In the genomic region with DNA sequence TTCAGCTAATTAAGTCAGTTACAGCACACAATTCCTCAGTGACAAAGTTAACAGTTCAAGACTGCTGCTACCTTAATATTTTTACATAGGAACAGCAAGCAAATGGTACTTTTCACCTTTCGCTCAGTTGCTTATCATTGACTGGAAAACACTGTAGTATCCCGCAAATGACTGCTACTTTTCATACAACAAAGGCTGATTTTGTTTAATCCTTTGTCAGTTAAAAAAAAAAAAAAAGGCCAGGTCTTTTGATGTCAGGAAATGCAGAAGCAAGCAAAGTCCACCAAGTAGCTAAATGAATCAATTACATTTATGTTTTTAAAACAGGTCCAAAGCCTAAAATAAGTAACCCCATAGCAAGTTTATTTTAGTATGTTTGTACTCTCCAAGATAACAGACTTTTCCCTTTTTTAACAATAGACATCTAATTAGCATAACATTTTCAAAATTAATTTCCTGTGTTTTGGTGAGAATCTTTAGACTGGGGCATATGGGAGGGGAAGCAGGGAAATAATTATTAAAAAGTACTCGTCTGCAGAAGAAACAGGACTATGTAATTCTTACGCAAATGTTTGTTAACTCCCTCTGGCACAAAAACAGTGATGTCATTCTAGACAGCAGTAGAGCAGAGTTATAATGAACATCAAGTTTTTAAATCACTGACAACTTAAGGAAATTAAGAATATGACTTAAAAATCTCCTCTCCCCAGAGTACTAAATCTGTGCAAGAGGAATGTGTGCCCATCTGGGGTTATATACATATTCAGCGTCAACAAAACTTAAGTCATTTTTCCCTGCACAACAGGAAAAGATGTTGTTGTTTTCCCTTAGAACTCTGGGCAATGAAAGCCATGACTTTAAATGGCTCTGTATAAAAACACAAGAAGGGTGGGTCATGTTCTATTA, we compare ENCODE assay signal across 9 cellular contexts. TPM values are rescaled to one million over a fixed set of nuclear protein-coding genes. Genes with fewer than 3 reads are reported as not detected.
DNase-seq lines count a peak whose midpoint lies in the region; ATAC-seq, FAIRE-seq and TF ChIP-seq lines count a peak whose summit lies in the region.
"Had no signal": no experiment of that assay in that cellular context is flagged by ENCODE, and none has a peak within 500 bp of the region (broad histone marks: within the 10 kb centered on the region; RNA-seq: fewer than 3 reads in every experiment).

No MANE protein-coding gene starts in this region.

- H2AFZ ChIP-seq in endothelial cell of umbilical vein (ENCODE audit: low read depth, low read length) = no peak overlapping the region

- ATAC-seq in A549 (no peak), GM19328 (IDR thresholded peaks at IDR 0.05; ENCODE audit: unreplicated experiment) (no peak), HG03039 (IDR thresholded peaks at IDR 0.05; ENCODE audit: unreplicated experiment) (no peak), HG02798 (IDR thresholded peaks at IDR 0.05; ENCODE audit: poor library complexity, unreplicated experiment) (no peak)

- intact Hi-C loops in endothelial cell of umbilical vein (cut with micrococcal nuclease) = loop anchor here (1.0 to 2.0 kb wide), 3 partner anchors 27 to 49 kb away; no protein-coding TSS in a partner anchor

- BruUV-seq in endothelial cell of umbilical vein (replicated peaks; lab: Mats Ljungman, UMichigan) = TSS peak; percentile 63

- no peaks in the 10 kb centered on the region for H3K36me3 ChIP-seq in endothelial cell of umbilical vein (ENCODE audit: control insufficient read depth in 2 of 2, extremely low read depth in 1 of 2, insufficient read depth in 2 of 2, low read length in 2 of 2)
- H3K36me3 ChIP-seq in mucosa of stomach (ENCODE audit: control insufficient read depth, insufficient read depth, low read length) = no peaks in the 10 kb centered on the region

- TF ChIP-seq POLR2A in A549 (IDR thresholded peaks at IDR 0.05; ENCODE audit: low read length) (no peak), NB4 (IDR thresholded peaks at IDR 0.05; ENCODE audit: extremely low read depth, insufficient read length) (no peak), endothelial cell of umbilical vein (IDR thresholded peaks at IDR 0.05; ENCODE audit: low read depth, low read length) (no peak)

- WGBS in A549 (ENCODE audit: missing lambda C conversion rate) = 47% methylated on average over 5 of the region's 5 CpGs

- TF ChIP-seq EP300 in A549 (IDR thresholded peaks at IDR 0.05) = no peak

- CTCF ChIA-PET in A549 (lab: Yijun Ruan, JAX) = interaction anchor here (0.6 to 3.1 kb wide), 8 partner anchors 35 to 70 kb away, joined by 3 to 11 read pairs (median 4); a partner anchor contains a TSS
- CTCF ChIA-PET in endothelial cell of umbilical vein (lab: Charles Lee) = interaction anchor here (0.7 to 3.3 kb wide), 11 partner anchors 10 to 53 kb away, joined by 3 to 16 read pairs (median 5); a partner anchor contains a TSS

- H3K9me3 ChIP-seq in A549 = no peaks in the 10 kb centered on the region
- no peaks in the 10 kb centered on the region for H3K9me3 ChIP-seq in endothelial cell of umbilical vein (replicated peaks; ENCODE audit: control insufficient read depth, insufficient read depth, low read length)
- H3K9me3 ChIP-seq in mucosa of stomach (ENCODE audit: control insufficient read depth, low read length) = no peaks in the 10 kb centered on the region

- H3K4me1 ChIP-seq in A549 (peaks cover 69% of the 10 kb centered on the region), endothelial cell of umbilical vein (ENCODE audit: control insufficient read depth, extremely low read depth, insufficient read depth, low read length) (peaks cover 69% of the 10 kb centered on the region), mucosa of stomach (ENCODE audit: control insufficient read depth, insufficient read depth, low read length) (peaks cover 26% of the 10 kb centered on the region)

- H3K27me3 ChIP-seq in endothelial cell of umbilical vein (ENCODE audit: control insufficient read depth in 2 of 2, insufficient read depth in 2 of 2, low read length in 2 of 2) (no peaks in the 10 kb centered on the region), mucosa of stomach (ENCODE audit: control insufficient read depth, insufficient read depth, low read length) (no peaks in the 10 kb centered on the region)

- no peak for FAIRE-seq in A549 (lab: Jason Lieb, UNC)
- FAIRE-seq in endothelial cell of umbilical vein (lab: Jason Lieb, UNC) = no peak

- peak overlapping the region; percentile 68 for H3K9ac ChIP-seq in endothelial cell of umbilical vein (replicated peaks; ENCODE audit: extremely low read depth, insufficient read depth, low read length)
- H3K9ac ChIP-seq in mucosa of stomach (ENCODE audit: low read length) = peak overlapping the region; percentile 3

- POLR2A ChIA-PET in A549 (lab: Yijun Ruan, JAX) = interaction anchor here (1.3 kb wide), 1 partner anchor 53 kb away, joined by 9 read pairs; a partner anchor contains a TSS
- POLR2A ChIA-PET in endothelial cell of umbilical vein (lab: Charles Lee) = interaction anchor here (1.1 kb wide), 1 partner anchor 19 kb away, joined by 3 read pairs; no protein-coding TSS in a partner anchor

- no peak for TF ChIP-seq CTCF in A549 (IDR thresholded peaks at IDR 0.05)
- TF ChIP-seq CTCF in NB4 (IDR thresholded peaks at IDR 0.05; ENCODE audit: low read depth, low read length) = no peak
- TF ChIP-seq CTCF in endothelial cell of umbilical vein (IDR thresholded peaks at IDR 0.05; ENCODE audit: extremely low read depth in 1 of 2, insufficient read depth in 1 of 2, low read depth in 1 of 2, low read length in 2 of 2) = no peak

- H3K4me2 ChIP-seq in A549 (peak overlapping the region; percentile 68), endothelial cell of umbilical vein (ENCODE audit: insufficient read depth, low read length) (peak overlapping the region; percentile 49)

- H3K9me1 ChIP-seq in endothelial cell of umbilical vein (replicated peaks; ENCODE audit: control insufficient read depth, extremely low read depth, insufficient read depth, low read length) = no peaks in the 10 kb centered on the region

- no peak for DNase-seq in A549 (ENCODE audit: low read depth in 1 of 2, low spot score in 1 of 2)
- DNase-seq in NB4 (ENCODE audit: low read depth) = peak; percentile 27
- DNase-seq in endothelial cell of umbilical vein (ENCODE audit: low read depth, low spot score) = peak; percentile 85
- DNase-seq in NCI-H345 (lab: John Stamatoyannopoulos, UW) = no peak

- no peak for TF ChIP-seq RAD21 in A549 (conservative IDR thresholded peaks at IDR 0.05 in 1 of 2, IDR thresholded peaks at IDR 0.05 in 1 of 2)

- H4K20me1 ChIP-seq in endothelial cell of umbilical vein (replicated peaks; ENCODE audit: control insufficient read depth, extremely low read depth, insufficient read depth, low read length) = peaks cover under 1% of the 10 kb centered on the region

- H3K4me3 ChIP-seq in A549 (no peak overlapping the region), NB4 (ENCODE audit: low read depth, low read length) (no peak overlapping the region), endothelial cell of umbilical vein (replicated peaks in 1 of 3; ENCODE audit: insufficient read depth in 1 of 3, low read depth in 1 of 3, low read length in 3 of 3) (no peak overlapping the region), mucosa of stomach (ENCODE audit: low read length) (no peak overlapping the region)

- peak overlapping the region; percentile 39; a peak in 3 of 6 replicates for H3K27ac ChIP-seq in A549
- peak overlapping the region; percentile 85 for H3K27ac ChIP-seq in endothelial cell of umbilical vein (ENCODE audit: insufficient read depth, low read depth, low read length)

- H3K79me2 ChIP-seq in endothelial cell of umbilical vein (ENCODE audit: control insufficient read depth, insufficient read depth, low read length) = peaks cover 83% of the 10 kb centered on the region

- dilution Hi-C loops in endothelial cell of umbilical vein (cut with MboI; ENCODE audit: extremely low pct_ligation_motif_present, low sequenced_read_pairs) = no loop called here

TF ChIP-seq in A549, 52 proteins besides CTCF, POLR2A, EP300 and RAD21 (continues in another document):
- TF ChIP-seq MYC (IDR thresholded peaks at IDR 0.05; ENCODE audit: borderline replicate concordance, low read length) = no peak
- TF ChIP-seq ZSCAN20 (CRISPR knock-in tag; IDR thresholded peaks at IDR 0.05) = no peak
- TF ChIP-seq HDAC2 (IDR thresholded peaks at IDR 0.05) = no peak
- no peak for TF ChIP-seq JUN (IDR thresholded peaks at IDR 0.05)

TF ChIP-seq in endothelial cell of umbilical vein, 7 proteins besides CTCF, POLR2A, EP300 and RAD21:
- no peak for TF ChIP-seq FOS (IDR thresholded peaks at IDR 0.05; ENCODE audit: borderline replicate concordance, insufficient read depth, low read length)
- TF ChIP-seq JUN (IDR thresholded peaks at IDR 0.05; ENCODE audit: borderline replicate concordance, insufficient read depth, insufficient read length, low read depth) = peak; percentile 56

RNA-seq across cellular contexts. Expression of a gene that starts 9.6 kb away (rescaled TPM):
- polyA plus RNA-seq in A549 (2011; rRNA removed) = 90.4 and 97.0 TPM in 2 replicates
- polyA plus RNA-seq in A549 (2012; cell fraction: cytosol; rRNA removed) = 80.9 and 104 TPM in 2 replicates
- 51.2 and 56.7 TPM in 2 replicates for polyA plus RNA-seq in A549 (2012; cell fraction: nucleus; rRNA removed)
- 201 to 239 TPM (median 226 TPM) in 3 replicates for polyA plus RNA-seq in A549 (2017; fragmentation: RNase III; extraction: RNeasy Plus Mini Kit Qiagen cat#74134 plus additional on column Dnase treatment)
- 58.8 and 72.3 TPM in 2 replicates for polyA minus RNA-seq in A549 (2011; rRNA and poly(A)+ RNA removed)
- 107 and 108 TPM in 2 replicates for total RNA-seq in endothelial cell of umbilical vein
- polyA plus RNA-seq in endothelial cell of umbilical vein = 156 and 158 TPM in 2 replicates
- polyA plus RNA-seq in endothelial cell of umbilical vein (2011; cell fraction: cytosol; rRNA removed) = 180 and 203 TPM in 2 replicates
- polyA plus RNA-seq in endothelial cell of umbilical vein (2011; cell fraction: nucleus; rRNA removed) = 69.6 and 71.7 TPM in 2 replicates
- 141 and 266 TPM in 2 replicates for polyA plus RNA-seq in endothelial cell of umbilical vein (2012)
- polyA minus RNA-seq in endothelial cell of umbilical vein = 115 and 149 TPM in 2 replicates
- 25.7 TPM for polyA minus RNA-seq in endothelial cell of umbilical vein (2011; cell fraction: cytosol; rRNA and poly(A)+ RNA removed)
- 29.2 and 44.5 TPM in 2 replicates for polyA minus RNA-seq in endothelial cell of umbilical vein (2011; cell fraction: nucleus; rRNA and poly(A)+ RNA removed)

RNA-seq across cellular contexts. Expression of a gene that starts 53.1 kb away (rescaled TPM):
- polyA plus RNA-seq in A549 (2011; rRNA removed) (4.2 and 5.0 TPM in 2 replicates), A549 (2017; fragmentation: RNase III; extraction: RNeasy Plus Mini Kit Qiagen cat#74134 plus additional on column Dnase treatment) (3.4 to 5.1 TPM (median 3.5 TPM) in 3 replicates), endothelial cell of umbilical vein (62.9 and 79.8 TPM in 2 replicates)
- polyA plus RNA-seq in A549 (2012; cell fraction: cytosol; rRNA removed) = 3.0 and 4.3 TPM in 2 replicates
- 4.0 and 6.1 TPM in 2 replicates for polyA plus RNA-seq in A549 (2012; cell fraction: nucleus; rRNA removed)
- 1.3 and 1.4 TPM in 2 replicates for polyA minus RNA-seq in A549 (2011; rRNA and poly(A)+ RNA removed)
- total RNA-seq in endothelial cell of umbilical vein = 33.2 and 35.3 TPM in 2 replicates
- polyA plus RNA-seq in endothelial cell of umbilical vein (2011; cell fraction: cytosol; rRNA removed) = 79.4 and 88.5 TPM in 2 replicates
- 126 and 162 TPM in 2 replicates for polyA plus RNA-seq in endothelial cell of umbilical vein (2011; cell fraction: nucleus; rRNA removed)
- polyA plus RNA-seq in endothelial cell of umbilical vein (2012) = 38.6 and 57.3 TPM in 2 replicates
- 33.7 and 35.1 TPM in 2 replicates for polyA minus RNA-seq in endothelial cell of umbilical vein
- 1.2 TPM for polyA minus RNA-seq in endothelial cell of umbilical vein (2011; cell fraction: cytosol; rRNA and poly(A)+ RNA removed)
- 54.6 and 68.6 TPM in 2 replicates for polyA minus RNA-seq in endothelial cell of umbilical vein (2011; cell fraction: nucleus; rRNA and poly(A)+ RNA removed)
- polyA plus RNA-seq: CD4-positive, CD25-positive, alpha-beta regulatory T cell had no signal

Comparison
In these comparisons a context has a peak if more than half of its experiments do, and no peak if none do; other contexts are left out.
1. DNase-seq: peak in NB4 (single experiment) and endothelial cell of umbilical vein (single experiment); none in A549 (0 of 2) and NCI-H345 (single experiment).
2. RNA of a gene that starts 53.1 kb away (polyA plus RNA-seq): 38.6 to 162 TPM in endothelial cell of umbilical vein; 3.0 to 6.1 TPM in A549; every median in the first group is over 4 times any median in the second.